10 cellular contexts compared by ENCODE assay signal in the genomic region with DNA sequence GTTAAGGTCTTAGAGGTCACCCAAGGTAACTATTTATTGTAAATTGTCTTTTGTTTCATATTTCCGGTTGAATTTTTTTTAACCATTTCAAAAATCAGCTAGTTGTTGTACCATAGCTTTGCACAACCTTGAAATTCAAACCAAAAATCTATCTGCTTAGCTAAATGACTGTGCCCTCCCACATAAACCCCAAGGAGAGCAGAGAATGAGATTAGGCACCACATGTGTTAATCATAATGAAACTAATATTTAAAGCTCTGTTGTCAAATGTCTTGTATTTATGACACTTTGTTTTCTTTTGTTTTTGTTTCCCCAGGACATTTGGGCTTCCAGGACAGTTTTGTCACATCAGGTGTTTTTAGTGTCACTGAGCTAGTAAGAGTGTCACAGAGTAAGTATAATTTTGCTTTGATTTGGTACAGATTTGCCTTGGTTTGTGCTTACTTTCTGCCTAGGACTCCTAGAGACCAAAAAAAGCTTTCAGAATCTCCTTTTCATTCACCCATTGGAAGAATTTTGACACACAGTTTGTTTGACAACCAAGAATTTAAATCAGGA.
DNase-seq lines count a peak whose midpoint lies in the region; ATAC-seq and TF ChIP-seq lines count a peak whose summit lies in the region.
"Had no signal": no experiment of that assay in that cellular context is flagged by ENCODE, and none has a peak within 500 bp of the region (broad histone marks: within the 10 kb centered on the region; RNA-seq: fewer than 3 reads in every experiment).

No MANE protein-coding gene starts in this region.

- H3K4me3 ChIP-seq in MG63 = no peak overlapping the region

- CTCF ChIA-PET in activated CD4-positive, alpha-beta memory T cell treated with anti-CD3 and anti-CD28 coated beads, Interleukin-2, amount 10 ng/mL, durations not matched to agents 7 days and 5 days (lab: Charles Lee) = interaction anchor here (0.8 to 1.5 kb wide), 4 partner anchors 11 to 282 kb away, joined by 3 to 10 read pairs (median 5); no protein-coding TSS in a partner anchor

- H3K9me3 ChIP-seq in MG63 = no peaks in the 10 kb centered on the region
- H3K9me3 ChIP-seq: SK-N-SH had no signal

- H3K27ac Mint-ChIP-seq in activated CD4-positive, alpha-beta memory T cell treated with anti-CD3 and anti-CD28 coated beads, Interleukin-2, amount 10 ng/mL, durations not matched to agents 7 days and 5 days = peak overlapping the region; percentile 58
- H3K27ac Mint-ChIP-seq in glutamatergic neuron (ENCODE audit: unreplicated experiment) = no peak overlapping the region
- H3K27ac Mint-ChIP-seq: endodermal cell had no signal

- peaks cover 3% of the 10 kb centered on the region for H3K9me3 Mint-ChIP-seq in activated CD4-positive, alpha-beta memory T cell treated with anti-CD3 and anti-CD28 coated beads, Interleukin-2, amount 10 ng/mL, durations not matched to agents 7 days and 5 days
- H3K9me3 Mint-ChIP-seq in glutamatergic neuron (ENCODE audit: unreplicated experiment) = peaks cover 3% of the 10 kb centered on the region

- H3K4me3 Mint-ChIP-seq in activated CD4-positive, alpha-beta memory T cell treated with anti-CD3 and anti-CD28 coated beads, Interleukin-2, amount 10 ng/mL, durations not matched to agents 7 days and 5 days = no peak overlapping the region
- H3K4me3 Mint-ChIP-seq in glutamatergic neuron (ENCODE audit: unreplicated experiment) = no peak overlapping the region
- H3K4me3 Mint-ChIP-seq: endodermal cell had no signal

- POLR2A ChIA-PET in activated CD4-positive, alpha-beta memory T cell treated with anti-CD3 and anti-CD28 coated beads, Interleukin-2, amount 10 ng/mL, durations not matched to agents 7 days and 5 days (lab: Charles Lee) = interaction anchor here (0.7 to 2.3 kb wide), 7 partner anchors 12 to 63 kb away, joined by 3 to 18 read pairs (median 4); no protein-coding TSS in a partner anchor

- no peaks in the 10 kb centered on the region for H3K27me3 ChIP-seq in MG63

- H3K27me3 Mint-ChIP-seq in activated CD4-positive, alpha-beta memory T cell treated with anti-CD3 and anti-CD28 coated beads, Interleukin-2, amount 10 ng/mL, durations not matched to agents 7 days and 5 days = no peaks in the 10 kb centered on the region
- H3K27me3 Mint-ChIP-seq in glutamatergic neuron (ENCODE audit: unreplicated experiment) = no peaks in the 10 kb centered on the region

- no peaks in the 10 kb centered on the region for H3K36me3 ChIP-seq in MG63

- H3K36me3 Mint-ChIP-seq in activated CD4-positive, alpha-beta memory T cell treated with anti-CD3 and anti-CD28 coated beads, Interleukin-2, amount 10 ng/mL, durations not matched to agents 7 days and 5 days (ENCODE audit: low read depth) = no peaks in the 10 kb centered on the region
- no peaks in the 10 kb centered on the region for H3K36me3 Mint-ChIP-seq in glutamatergic neuron (ENCODE audit: unreplicated experiment)

- no peak for DNase-seq in activated CD4-positive, alpha-beta memory T cell treated with anti-CD3 and anti-CD28 coated beads, Interleukin-2, amount 10 ng/mL, durations not matched to agents 7 days and 5 days
- no peak for DNase-seq in glutamatergic neuron
- DNase-seq in MG63 = no peak
- no peak for DNase-seq in DMS79 (lab: John Stamatoyannopoulos, UW)
- no peak for DNase-seq in NCI-H1048 (lab: John Stamatoyannopoulos, UW)
- DNase-seq: endodermal cell, SK-N-SH had no signal

- no peak for TF ChIP-seq CTCF in glutamatergic neuron (IDR thresholded peaks at IDR 0.05; ENCODE audit: partially characterized antibody, unreplicated experiment)

- H3K4me1 Mint-ChIP-seq in activated CD4-positive, alpha-beta memory T cell treated with anti-CD3 and anti-CD28 coated beads, Interleukin-2, amount 10 ng/mL, durations not matched to agents 7 days and 5 days = peaks cover 23% of the 10 kb centered on the region
- peaks cover 19% of the 10 kb centered on the region for H3K4me1 Mint-ChIP-seq in glutamatergic neuron (ENCODE audit: low read depth, unreplicated experiment)

- ATAC-seq in GM18517 (IDR thresholded peaks at IDR 0.05; ENCODE audit: unreplicated experiment) = peak; percentile 100
- ATAC-seq in GM19397 (IDR thresholded peaks at IDR 0.05; ENCODE audit: unreplicated experiment) = peak; percentile 91
- ATAC-seq in HG02970 (IDR thresholded peaks at IDR 0.05; ENCODE audit: low FRiP score, unreplicated experiment) = peak; percentile 97
